8 cellular contexts compared by ENCODE assay signal in genomic region chr12:12999959-13000615, GRCh38. TPM values are rescaled to one million over a fixed set of nuclear protein-coding genes. Genes with fewer than 3 reads are reported as not detected.
DNase-seq lines count a peak whose midpoint lies in the region; ATAC-seq and TF ChIP-seq lines count a peak whose summit lies in the region.

Gene HEBP1 (minus strand): TSS chr12:13000265. CDS start chr12:13000114, 151 bp downstream.

- peak within 1 kb of the TSS; percentile 95 for H3K27ac Mint-ChIP-seq in progenitor cell of endocrine pancreas

- ATAC-seq in HG02884 (IDR thresholded peaks at IDR 0.05; ENCODE audit: unreplicated experiment) (peak; percentile 85), left cardiac atrium (peak; percentile 95 to 97), upper lobe of left lung (ENCODE audit: low FRiP score in 2 of 2) (peak; percentile 97 to 98)

- TF ChIP-seq CTCF in GM12875 (IDR thresholded peaks at IDR 0.05; ENCODE audit: borderline replicate concordance, insufficient read depth, low read depth, low read length) (no peak), progenitor cell of endocrine pancreas (IDR thresholded peaks at IDR 0.05; ENCODE audit: unreplicated experiment) (no peak), upper lobe of left lung (IDR thresholded peaks at IDR 0.05) (peak in 3 of 6 experiments; percentile 33 to 45 (median 36))

- intact Hi-C loops in T-helper 2 cell treated with Interferon-gamma antibody and Interleukin-4, amounts not matched to agents 100 ng/mL and 5 ng/mL, for 36 hours (cut with micrococcal nuclease): loop anchor here (1.0 to 5.0 kb wide), 8 partner anchors 44 to 643 kb away; partner anchors contain the start of genes BORCS5, DDX47, EMP1 and FAM234B
- intact Hi-C loops in left cardiac atrium (cut with DNase I): loop anchor here in 1 of 2 donors (5.0 to 10.0 kb wide), 2 partner anchors 95 to 212 kb away; no protein-coding TSS in a partner anchor

- H3K27me3 Mint-ChIP-seq in progenitor cell of endocrine pancreas: peaks cover 25% of the 10 kb centered on the region

- no peaks in the 10 kb centered on the region for H3K36me3 ChIP-seq in upper lobe of left lung

- peak within 1 kb of the TSS; percentile 46 for H3K4me3 ChIP-seq in GM12875 (ENCODE audit: low read depth, low read length)
- H3K4me3 ChIP-seq in upper lobe of left lung: peak within 1 kb of the TSS; percentile 67 to 97 (median 79)

- H3K27ac ChIP-seq in upper lobe of left lung: peak within 1 kb of the TSS; percentile 94 to 97 (median 96)

- no peaks in the 10 kb centered on the region for H3K36me3 Mint-ChIP-seq in progenitor cell of endocrine pancreas (ENCODE audit: insufficient read depth)

- TF ChIP-seq POLR2A in upper lobe of left lung (IDR thresholded peaks at IDR 0.05): peak in 3 of 4 donors; percentile 72 to 88 (median 80)

- no peaks in the 10 kb centered on the region for H3K27me3 ChIP-seq in upper lobe of left lung

- WGBS in upper lobe of left lung, 2 donors: 0% methylated on average over 3 to 52 of the region's 69 CpGs

- H3K9me3 Mint-ChIP-seq in progenitor cell of endocrine pancreas (ENCODE audit: low read depth): no peaks in the 10 kb centered on the region

- DNase-seq in NCI-H146 (lab: John Stamatoyannopoulos, UW) (peak; percentile 56), amygdala (lab: John Stamatoyannopoulos, UW) (peak; percentile 37 to 99 (median 95)), left cardiac atrium (peak; percentile 96), progenitor cell of endocrine pancreas (ENCODE audit: low spot score, unreplicated experiment) (peak; percentile 99), upper lobe of left lung (peak; percentile 97 to 99)

- no peaks in the 10 kb centered on the region for H3K9me3 ChIP-seq in upper lobe of left lung

- H3K4me1 Mint-ChIP-seq in progenitor cell of endocrine pancreas (ENCODE audit: low read depth): peaks cover 43% of the 10 kb centered on the region

- peaks cover 16 to 42% (median 34%) of the 10 kb centered on the region in 4 donors for H3K4me1 ChIP-seq in upper lobe of left lung

- TF ChIP-seq EP300 in upper lobe of left lung (IDR thresholded peaks at IDR 0.05): no peak

- H3K4me3 Mint-ChIP-seq in progenitor cell of endocrine pancreas (ENCODE audit: low read depth): peak within 1 kb of the TSS; percentile 97

RNA-seq across cellular contexts. Expression of gene HEBP1, which starts in this region (rescaled TPM):
- total RNA-seq in T-helper 2 cell treated with Interferon-gamma antibody and Interleukin-4, amounts not matched to agents 100 ng/mL and 5 ng/mL, for 36 hours: 10.4 TPM in 2 replicates
- total RNA-seq in left cardiac atrium: 10 to 100 TPM; 57.5 to 65.1 TPM
- 109 and 111 TPM in 2 replicates for total RNA-seq in progenitor cell of endocrine pancreas
- total RNA-seq in upper lobe of left lung: 10 to 100 TPM; 25.1 to 70.9 (median 63.7) TPM

Comparison
In these comparisons a context has a peak if more than half of its experiments do, and no peak if none do; other contexts are left out.
1. Peak in every context shown above with its lines: DNase-seq, ATAC-seq, H3K4me3 ChIP-seq and H3K27ac ChIP-seq.